In genomic region chr5:56950626-56951130, GRCh38 we compare ENCODE assay signal across 1 cellular context.
TF ChIP-seq lines count a peak whose summit lies in the region.

No MANE protein-coding gene starts in this region.

TF ChIP-seq in HepG2, 621 proteins besides CTCF, POLR2A, EP300 and RAD21 (continued from another document):
- TF ChIP-seq MYPOP (CRISPR knock-in tag; IDR thresholded peaks at IDR 0.05) (0 out of 2 replicates have a peak, but pooled peaks have one; percentile 41), REXO4 (CRISPR knock-in tag; IDR thresholded peaks at IDR 0.05; ENCODE audit: borderline replicate concordance) (no peak), TBX2 (CRISPR knock-in tag; IDR thresholded peaks at IDR 0.05; ENCODE audit: borderline replicate concordance) (no peak), TGIF2 (CRISPR knock-in tag; IDR thresholded peaks at IDR 0.05) (no peak), MAF1 (CRISPR knock-in tag; IDR thresholded peaks at IDR 0.05; ENCODE audit: borderline replicate concordance) (no peak), HNRNPLL (IDR thresholded peaks at IDR 0.05; ENCODE audit: low read depth, low read length, poor library complexity, severe bottlenecking) (peak; percentile 34), PHB2 (IDR thresholded peaks at IDR 0.05; ENCODE audit: partially characterized antibody) (no peak), E2F1 (CRISPR knock-in tag; IDR thresholded peaks at IDR 0.05) (no peak), RBM39 (IDR thresholded peaks at IDR 0.05; ENCODE audit: low read depth, low read length, poor library complexity, severe bottlenecking) (no peak), XRCC5 (optimal IDR thresholded peaks at IDR 0.05; ENCODE audit: low read length) (peak; percentile 10), REPIN1 (CRISPR knock-in tag; IDR thresholded peaks at IDR 0.05; ENCODE audit: borderline replicate concordance, low read depth) (no peak; the same call in 1 of the 2 replicates), ZNF781 (CRISPR knock-in tag; IDR thresholded peaks at IDR 0.05; ENCODE audit: borderline replicate concordance, not compliant biosample characterization) (no peak), SP5 (CRISPR knock-in tag; IDR thresholded peaks at IDR 0.05; ENCODE audit: borderline replicate concordance, low read depth) (peak; percentile 71; the same call in 1 of the 2 replicates), ZC3H13 (CRISPR knock-in tag; IDR thresholded peaks at IDR 0.05) (no peak), SALL1 (CRISPR knock-in tag; IDR thresholded peaks at IDR 0.05) (0 out of 2 replicates have a peak, but pooled peaks have one; percentile 3), PAXIP1 (CRISPR knock-in tag; conservative IDR thresholded peaks at IDR 0.05) (no peak), ZNF513 (CRISPR knock-in tag; conservative IDR thresholded peaks at IDR 0.05) (no peak), NCOA5 (CRISPR knock-in tag; IDR thresholded peaks at IDR 0.05) (no peak), RBM22 (optimal IDR thresholded peaks at IDR 0.05; ENCODE audit: low read length) (no peak), ZNF556 (CRISPR knock-in tag; IDR thresholded peaks at IDR 0.05; ENCODE audit: borderline replicate concordance) (peak; percentile 55; the same call in 1 of the 2 replicates), SIN3B (IDR thresholded peaks at IDR 0.05; ENCODE audit: low read length) (no peak), KMT2A (CRISPR knock-in tag; IDR thresholded peaks at IDR 0.05) (0 out of 2 replicates have a peak, but pooled peaks have one; percentile 57), ZNF589 (CRISPR knock-in tag; conservative IDR thresholded peaks at IDR 0.05) (no peak), HNF4G (IDR thresholded peaks at IDR 0.05; ENCODE audit: borderline replicate concordance, low read depth, low read length) (no peak), HNF4G (CRISPR knock-in tag; IDR thresholded peaks at IDR 0.05; ENCODE audit: borderline replicate concordance, low read depth) (no peak), AGO2 (optimal IDR thresholded peaks at IDR 0.05; ENCODE audit: low read depth, low read length) (peak; percentile 4), CEBPG (CRISPR knock-in tag; IDR thresholded peaks at IDR 0.05) (no peak), ZNF263 (CRISPR knock-in tag; IDR thresholded peaks at IDR 0.05) (peak; percentile 71), ZNF891 (CRISPR knock-in tag; IDR thresholded peaks at IDR 0.05) (no peak), ZSCAN29 (CRISPR knock-in tag; conservative IDR thresholded peaks at IDR 0.05) (no peak), GLMP (CRISPR knock-in tag; IDR thresholded peaks at IDR 0.05; ENCODE audit: borderline replicate concordance) (no peak), ZMYM3 (CRISPR knock-in tag; IDR thresholded peaks at IDR 0.05) (no peak), DNMT3B (CRISPR knock-in tag; conservative IDR thresholded peaks at IDR 0.05) (no peak), REL (CRISPR knock-in tag; conservative IDR thresholded peaks at IDR 0.05) (no peak), EED (CRISPR knock-in tag; IDR thresholded peaks at IDR 0.05) (no peak), DMTF1 (CRISPR knock-in tag; IDR thresholded peaks at IDR 0.05) (no peak), ZNF770 (CRISPR knock-in tag; IDR thresholded peaks at IDR 0.05) (no peak)
- TF ChIP-seq, protein P1, sequence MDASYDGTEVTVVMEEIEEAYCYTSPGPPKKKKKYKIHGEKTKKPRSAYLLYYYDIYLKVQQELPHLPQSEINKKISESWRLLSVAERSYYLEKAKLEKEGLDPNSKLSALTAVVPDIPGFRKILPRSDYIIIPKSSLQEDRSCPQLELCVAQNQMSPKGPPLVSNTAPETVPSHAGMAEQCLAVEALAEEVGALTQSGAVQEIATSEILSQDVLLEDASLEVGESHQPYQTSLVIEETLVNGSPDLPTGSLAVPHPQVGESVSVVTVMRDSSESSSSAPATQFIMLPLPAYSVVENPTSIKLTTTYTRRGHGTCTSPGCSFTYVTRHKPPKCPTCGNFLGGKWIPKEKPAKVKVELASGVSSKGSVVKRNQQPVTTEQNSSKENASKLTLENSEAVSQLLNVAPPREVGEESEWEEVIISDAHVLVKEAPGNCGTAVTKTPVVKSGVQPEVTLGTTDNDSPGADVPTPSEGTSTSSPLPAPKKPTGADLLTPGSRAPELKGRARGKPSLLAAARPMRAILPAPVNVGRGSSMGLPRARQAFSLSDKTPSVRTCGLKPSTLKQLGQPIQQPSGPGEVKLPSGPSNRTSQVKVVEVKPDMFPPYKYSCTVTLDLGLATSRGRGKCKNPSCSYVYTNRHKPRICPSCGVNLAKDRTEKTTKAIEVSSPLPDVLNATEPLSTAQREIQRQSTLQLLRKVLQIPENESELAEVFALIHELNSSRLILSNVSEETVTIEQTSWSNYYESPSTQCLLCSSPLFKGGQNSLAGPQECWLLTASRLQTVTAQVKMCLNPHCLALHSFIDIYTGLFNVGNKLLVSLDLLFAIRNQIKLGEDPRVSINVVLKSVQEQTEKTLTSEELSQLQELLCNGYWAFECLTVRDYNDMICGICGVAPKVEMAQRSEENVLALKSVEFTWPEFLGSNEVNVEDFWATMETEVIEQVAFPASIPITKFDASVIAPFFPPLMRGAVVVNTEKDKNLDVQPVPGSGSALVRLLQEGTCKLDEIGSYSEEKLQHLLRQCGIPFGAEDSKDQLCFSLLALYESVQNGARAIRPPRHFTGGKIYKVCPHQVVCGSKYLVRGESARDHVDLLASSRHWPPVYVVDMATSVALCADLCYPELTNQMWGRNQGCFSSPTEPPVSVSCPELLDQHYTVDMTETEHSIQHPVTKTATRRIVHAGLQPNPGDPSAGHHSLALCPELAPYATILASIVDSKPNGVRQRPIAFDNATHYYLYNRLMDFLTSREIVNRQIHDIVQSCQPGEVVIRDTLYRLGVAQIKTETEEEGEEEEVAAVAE (CRISPR knock-in tag; IDR thresholded peaks at IDR 0.05; ENCODE audit: borderline replicate concordance): no peak
- TF ChIP-seq, protein P2, sequence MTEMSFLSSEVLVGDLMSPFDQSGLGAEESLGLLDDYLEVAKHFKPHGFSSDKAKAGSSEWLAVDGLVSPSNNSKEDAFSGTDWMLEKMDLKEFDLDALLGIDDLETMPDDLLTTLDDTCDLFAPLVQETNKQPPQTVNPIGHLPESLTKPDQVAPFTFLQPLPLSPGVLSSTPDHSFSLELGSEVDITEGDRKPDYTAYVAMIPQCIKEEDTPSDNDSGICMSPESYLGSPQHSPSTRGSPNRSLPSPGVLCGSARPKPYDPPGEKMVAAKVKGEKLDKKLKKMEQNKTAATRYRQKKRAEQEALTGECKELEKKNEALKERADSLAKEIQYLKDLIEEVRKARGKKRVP (CRISPR knock-in tag; IDR thresholded peaks at IDR 0.05): no peak
- TF ChIP-seq, protein P3, sequence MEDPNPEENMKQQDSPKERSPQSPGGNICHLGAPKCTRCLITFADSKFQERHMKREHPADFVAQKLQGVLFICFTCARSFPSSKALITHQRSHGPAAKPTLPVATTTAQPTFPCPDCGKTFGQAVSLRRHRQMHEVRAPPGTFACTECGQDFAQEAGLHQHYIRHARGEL (CRISPR knock-in tag; IDR thresholded peaks at IDR 0.05): no peak
- TF ChIP-seq, protein P4, sequence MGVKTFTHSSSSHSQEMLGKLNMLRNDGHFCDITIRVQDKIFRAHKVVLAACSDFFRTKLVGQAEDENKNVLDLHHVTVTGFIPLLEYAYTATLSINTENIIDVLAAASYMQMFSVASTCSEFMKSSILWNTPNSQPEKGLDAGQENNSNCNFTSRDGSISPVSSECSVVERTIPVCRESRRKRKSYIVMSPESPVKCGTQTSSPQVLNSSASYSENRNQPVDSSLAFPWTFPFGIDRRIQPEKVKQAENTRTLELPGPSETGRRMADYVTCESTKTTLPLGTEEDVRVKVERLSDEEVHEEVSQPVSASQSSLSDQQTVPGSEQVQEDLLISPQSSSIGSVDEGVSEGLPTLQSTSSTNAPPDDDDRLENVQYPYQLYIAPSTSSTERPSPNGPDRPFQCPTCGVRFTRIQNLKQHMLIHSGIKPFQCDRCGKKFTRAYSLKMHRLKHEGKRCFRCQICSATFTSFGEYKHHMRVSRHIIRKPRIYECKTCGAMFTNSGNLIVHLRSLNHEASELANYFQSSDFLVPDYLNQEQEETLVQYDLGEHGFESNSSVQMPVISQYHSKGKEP (CRISPR knock-in tag; IDR thresholded peaks at IDR 0.05): no peak
